In the genomic region with DNA sequence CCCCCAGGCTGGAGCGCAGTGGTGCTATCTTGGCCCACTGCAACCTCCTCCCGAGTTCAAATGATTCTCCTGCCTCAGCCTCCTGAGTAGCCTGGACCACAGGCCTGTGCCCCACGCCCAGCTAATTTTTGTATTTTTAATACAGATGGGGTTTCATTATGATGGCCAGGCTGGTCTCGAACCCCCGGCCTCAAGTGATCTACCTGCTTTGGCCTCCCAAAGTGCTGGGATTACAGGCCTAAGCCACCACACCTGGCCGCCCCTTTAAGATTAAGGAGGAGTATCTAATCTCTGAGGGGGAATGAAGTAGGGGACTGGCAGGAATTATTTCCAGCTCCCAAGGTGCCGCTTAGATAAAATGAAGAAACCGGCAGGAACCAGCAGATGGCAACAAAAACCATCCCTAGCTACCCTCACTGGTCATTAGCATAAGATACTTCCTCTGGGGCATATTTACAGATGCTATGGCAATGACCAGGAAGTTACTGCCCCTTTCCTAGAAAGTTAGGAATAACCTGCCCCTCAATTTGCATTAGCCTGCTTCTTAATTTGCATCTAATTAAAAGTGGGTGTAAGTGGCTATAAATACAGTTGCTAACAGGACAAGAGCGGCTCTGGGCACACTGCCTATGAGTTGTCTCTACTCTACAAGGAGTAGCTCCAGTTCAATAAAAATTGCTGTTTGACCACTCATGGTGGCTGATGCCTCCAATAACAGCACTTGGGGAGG, we compare ENCODE assay signal across 8 cellular contexts. TPM values are rescaled to one million over a fixed set of nuclear protein-coding genes. Genes with fewer than 3 reads are reported as not detected.
DNase-seq lines count a peak whose midpoint lies in the region; ATAC-seq and TF ChIP-seq lines count a peak whose summit lies in the region.

No MANE protein-coding gene starts in this region.

- peak; percentile 36 for TF ChIP-seq CTCF in BJ (IDR thresholded peaks at IDR 0.05; ENCODE audit: insufficient read depth, low read depth, low read length)
- peak; percentile 56 for TF ChIP-seq CTCF in OCI-LY1 (IDR thresholded peaks at IDR 0.05; ENCODE audit: low read length)
- peak; percentile 33 for TF ChIP-seq CTCF in fibroblast of mammary gland (conservative IDR thresholded peaks at IDR 0.05; ENCODE audit: control insufficient read depth, insufficient read depth, low read depth, low read length)
- TF ChIP-seq CTCF in testis (IDR thresholded peaks at IDR 0.05) = no peak

- CTCF ChIA-PET in BJ (lab: Yijun Ruan, JAX) = interaction anchor here (0.5 to 1.9 kb wide), 8 partner anchors 9 to 194 kb away, joined by 3 to 11 read pairs (median 3); partner anchors contain the start of genes LRRC41 and UQCRH

- no peak overlapping the region for H2AFZ ChIP-seq in OCI-LY1 (ENCODE audit: low read length)

- H3K9me3 ChIP-seq in OCI-LY1 (ENCODE audit: low read length) (no peaks in the 10 kb centered on the region), testis (no peaks in the 10 kb centered on the region)

- ATAC-seq in GM18858 (IDR thresholded peaks at IDR 0.05; ENCODE audit: unreplicated experiment) (peak; percentile 47), HG03108 (IDR thresholded peaks at IDR 0.05; ENCODE audit: unreplicated experiment) (peak; percentile 64)

- H4K20me1 ChIP-seq in OCI-LY1 (ENCODE audit: insufficient read depth, low read length) = no peaks in the 10 kb centered on the region

- H3K9ac ChIP-seq in OCI-LY1 (ENCODE audit: low read length) = no peak overlapping the region

- H3K79me2 ChIP-seq in OCI-LY1 (ENCODE audit: insufficient read depth, low read length) = no peaks in the 10 kb centered on the region

- DNase-seq in BJ (ENCODE audit: low read depth) (no peak), fibroblast of mammary gland (ENCODE audit: low read depth) (peak; percentile 46), testis (peak; percentile 32), OCI-M2 (lab: John Stamatoyannopoulos, UW; ENCODE audit: unreplicated experiment) (no peak)
- DNase-seq in stimulated activated CD4-positive, alpha-beta T cell treated with anti-CD3 and anti-CD28 coated beads, Interleukin-4, amount 100 ng/mL, for 24 hours = no peak

- H3K27ac ChIP-seq in OCI-LY1 (ENCODE audit: low read depth, low read length, poor library complexity, severe bottlenecking) (peak overlapping the region; percentile 83), testis (no peak overlapping the region)

- no peak overlapping the region; the same call in 1 of the 2 replicates for H3K4me2 ChIP-seq in OCI-LY1 (ENCODE audit: low read length)

- H3K27me3 ChIP-seq in BJ (ENCODE audit: control insufficient read depth, insufficient read depth, low read length) (no peaks in the 10 kb centered on the region), OCI-LY1 (ENCODE audit: insufficient read depth, low read length) (no peaks in the 10 kb centered on the region), testis (no peaks in the 10 kb centered on the region)

- POLR2A ChIA-PET in BJ (lab: Charles Lee) = no interaction called here

- no peaks in the 10 kb centered on the region for H3K36me3 ChIP-seq in BJ (ENCODE audit: control insufficient read depth, insufficient read depth, low read length)
- no peaks in the 10 kb centered on the region for H3K36me3 ChIP-seq in OCI-LY1 (ENCODE audit: insufficient read depth, low read length)
- no peaks in the 10 kb centered on the region for H3K36me3 ChIP-seq in testis (ENCODE audit: low read depth, missing control alignments)

- H3F3A ChIP-seq in OCI-LY1 (ENCODE audit: insufficient read depth, low read length) = no peaks in the 10 kb centered on the region

- intact Hi-C loops in testis (cut with DNase I; ENCODE audit: low total_unique reads) = no loop called here

- no peaks in the 10 kb centered on the region for H3K9me2 ChIP-seq in OCI-LY1 (ENCODE audit: low read depth, low read length)

- H3K4me1 ChIP-seq in OCI-LY1 (ENCODE audit: insufficient read depth, low read length, severe bottlenecking) (peaks cover 35% of the 10 kb centered on the region), testis (no peaks in the 10 kb centered on the region)

- H3K4me3 ChIP-seq in BJ (ENCODE audit: low read depth, low read length) (no peak overlapping the region), OCI-LY1 (ENCODE audit: low read depth, low read length, poor library complexity, severe bottlenecking) (no peak overlapping the region), fibroblast of mammary gland (ENCODE audit: control insufficient read depth, low read depth, low read length) (no peak overlapping the region), testis (no peak overlapping the region)

- WGBS in testis, 2 donors = 72 to 74% methylated on average over 9 of the region's 9 CpGs

- TF ChIP-seq POLR2A in testis (IDR thresholded peaks at IDR 0.05) = no peak

RNA-seq across cellular contexts. Expression of gene NSUN4, which starts 7.1 kb away (rescaled TPM):
- 24.0 and 24.2 TPM in 2 replicates for polyA plus RNA-seq in BJ (2011; rRNA removed)
- polyA minus RNA-seq in BJ (2011; rRNA and poly(A)+ RNA removed) = 27.8 and 37.3 TPM in 2 replicates
- total RNA-seq in testis = 100 to 1,000 TPM in 1 of 2 donors, 10 to 100 TPM in 1; 47.4 to 130 TPM
- polyA plus RNA-seq in testis (ENCODE audit: insufficient read depth, low read depth, low replicate concordance) = 94.3 TPM

RNA-seq across cellular contexts. Expression of gene UQCRH, which starts 30.0 kb away (rescaled TPM):
- 188 and 449 TPM in 2 replicates for polyA plus RNA-seq in BJ (2011; rRNA removed)
- 33.4 and 47.9 TPM in 2 replicates for polyA minus RNA-seq in BJ (2011; rRNA and poly(A)+ RNA removed)
- 100 to 1,000 TPM; 183 to 259 TPM for total RNA-seq in testis
- 165 TPM for polyA plus RNA-seq in testis (ENCODE audit: insufficient read depth, low read depth, low replicate concordance)

RNA-seq across cellular contexts. Expression of gene LRRC41, which starts 30.0 kb away (rescaled TPM):
- polyA plus RNA-seq in BJ (2011; rRNA removed) = 70.5 and 101 TPM in 2 replicates
- polyA minus RNA-seq in BJ (2011; rRNA and poly(A)+ RNA removed) = 70.2 and 118 TPM in 2 replicates
- 100 to 1,000 TPM; 123 to 136 TPM for total RNA-seq in testis
- polyA plus RNA-seq in testis (ENCODE audit: insufficient read depth, low read depth, low replicate concordance) = 86.4 TPM

Comparison
In these comparisons a context has a peak if more than half of its experiments do, and no peak if none do; other contexts are left out.
1. DNase-seq: peak in fibroblast of mammary gland (single experiment) and testis (single experiment); none in BJ (single experiment), stimulated activated CD4-positive, alpha-beta T cell treated with anti-CD3 and anti-CD28 coated beads, Interleukin-4, amount 100 ng/mL, for 24 hours (single experiment) and OCI-M2 (single experiment).
2. CTCF ChIP-seq: peak in BJ (single experiment), OCI-LY1 (single experiment) and fibroblast of mammary gland (single experiment); none in testis (0 of 3).